Comparison of ENCODE assay signal across 23 cellular contexts in genomic region chr17:6105608-6106007, GRCh38. TPM values are rescaled to one million over a fixed set of nuclear protein-coding genes. Genes with fewer than 3 reads are reported as not detected.
DNase-seq lines count a peak whose midpoint lies in the region; ATAC-seq, FAIRE-seq and TF ChIP-seq lines count a peak whose summit lies in the region.
"Had no signal": no experiment of that assay in that cellular context is flagged by ENCODE, and none has a peak within 500 bp of the region (broad histone marks: within the 10 kb centered on the region; RNA-seq: fewer than 3 reads in every experiment).

No MANE protein-coding gene starts in this region.

- H3K4me1 Mint-ChIP-seq in endodermal cell, result peaks cover 40% of the 10 kb centered on the region
- no peaks in the 10 kb centered on the region for H3K4me1 Mint-ChIP-seq in stimulated activated memory B cell treated with anti-CD40 and anti-IgM and Interleukin-4, amounts not matched to agents 10 μg/mL and 1 μg/mL and 100 μg/mL, for 72 hours
- H3K4me1 Mint-ChIP-seq: CD4-positive, CD25-positive, alpha-beta regulatory T cell had no signal

- peaks cover 10% of the 10 kb centered on the region for H3K4me1 ChIP-seq in endodermal cell (ENCODE audit: control insufficient read depth, insufficient read depth, low read length)
- H3K4me1 ChIP-seq in mucosa of rectum (ENCODE audit: control insufficient read depth in 2 of 2, insufficient read depth in 2 of 2, low read length in 2 of 2), result peaks cover 32 to 70% of the 10 kb centered on the region in 2 donors
- H3K4me1 ChIP-seq in upper lobe of right lung, result no peaks in the 10 kb centered on the region

- peak; percentile 44 for TF ChIP-seq CTCF in endodermal cell (conservative IDR thresholded peaks at IDR 0.05)
- no peak for TF ChIP-seq CTCF in upper lobe of right lung (IDR thresholded peaks at IDR 0.05)

- FAIRE-seq in RCC 7860 (lab: Jason Lieb, UNC), result no peak
- FAIRE-seq: A204.1, G401.6, GM12878 had no signal

- no peak overlapping the region for H3K27ac Mint-ChIP-seq in endodermal cell
- H3K27ac Mint-ChIP-seq in stimulated activated memory B cell treated with anti-CD40 and anti-IgM and Interleukin-4, amounts not matched to agents 10 μg/mL and 1 μg/mL and 100 μg/mL, for 72 hours, result no peak overlapping the region
- H3K27ac Mint-ChIP-seq: CD4-positive, CD25-positive, alpha-beta regulatory T cell had no signal

- H3K27me3 ChIP-seq in endodermal cell (ENCODE audit: control insufficient read depth, insufficient read depth, low read length, poor library complexity, severe bottlenecking) (peaks cover 37% of the 10 kb centered on the region), mucosa of rectum (ENCODE audit: control insufficient read depth in 2 of 2, insufficient read depth in 2 of 2, low read length in 2 of 2) (no peaks in the 10 kb centered on the region), upper lobe of right lung (no peaks in the 10 kb centered on the region)
- H3K27me3 ChIP-seq: BLaER1 had no signal

- H3K36me3 ChIP-seq in endodermal cell (ENCODE audit: control insufficient read depth, insufficient read depth, low read length), result no peaks in the 10 kb centered on the region
- no peaks in the 10 kb centered on the region for H3K36me3 ChIP-seq in mucosa of rectum (ENCODE audit: control insufficient read depth in 2 of 2, insufficient read depth in 2 of 2, low read length in 2 of 2)
- no peaks in the 10 kb centered on the region for H3K36me3 ChIP-seq in upper lobe of right lung
- H3K36me3 ChIP-seq: BLaER1 had no signal

- H3K27me3 Mint-ChIP-seq in endodermal cell (ENCODE audit: insufficient read depth), result peaks cover 93% of the 10 kb centered on the region
- peaks cover 25% of the 10 kb centered on the region for H3K27me3 Mint-ChIP-seq in stimulated activated memory B cell treated with anti-CD40 and anti-IgM and Interleukin-4, amounts not matched to agents 10 μg/mL and 1 μg/mL and 100 μg/mL, for 72 hours
- H3K27me3 Mint-ChIP-seq: CD4-positive, CD25-positive, alpha-beta regulatory T cell had no signal

- DNase-seq in NCI-H526 treated with DMSO at 0.1 percent for 48 hours (lab: John Stamatoyannopoulos, UW) (peak; percentile 41), endodermal cell (peak; percentile 74), upper lobe of right lung (peak; percentile 19), NOMO-1 (lab: John Stamatoyannopoulos, UW; ENCODE audit: unreplicated experiment in 2 of 2) (no peak), RCC 7860 (ENCODE audit: low spot score) (no peak)
- DNase-seq: CD4-positive, CD25-positive, alpha-beta regulatory T cell; DMS53; NCI-H1048; NCI-H1417; NCI-H1694 treated with DMSO at 0.1 percent for 48 hours; NCI-H2081; NCI-H2227 treated with DMSO at 0.1 percent for 48 hours; NCI-H69; SK-N-SH had no signal

- H3K9me3 Mint-ChIP-seq in endodermal cell, result peaks cover 8% of the 10 kb centered on the region
- H3K9me3 Mint-ChIP-seq in stimulated activated memory B cell treated with anti-CD40 and anti-IgM and Interleukin-4, amounts not matched to agents 10 μg/mL and 1 μg/mL and 100 μg/mL, for 72 hours, result peaks cover 4% of the 10 kb centered on the region

- H3K9ac ChIP-seq in endodermal cell (ENCODE audit: extremely low read depth, low read length, poor library complexity, severe bottlenecking) (no peak overlapping the region), mucosa of rectum (ENCODE audit: low read depth in 1 of 2, low read length in 2 of 2) (no peak overlapping the region)
- H3K9ac ChIP-seq: BLaER1, SK-N-SH had no signal

- ATAC-seq in upper lobe of right lung, result no peak
- ATAC-seq in stimulated activated memory B cell treated with anti-CD40 and anti-IgM and Interleukin-4, amounts not matched to agents 10 μg/mL and 1 μg/mL and 100 μg/mL, for 72 hours, result no peak
- ATAC-seq: GM12878, Panc1 had no signal

- H3K36me3 Mint-ChIP-seq in endodermal cell (ENCODE audit: low read depth), result peaks cover 7% of the 10 kb centered on the region
- H3K36me3 Mint-ChIP-seq in stimulated activated memory B cell treated with anti-CD40 and anti-IgM and Interleukin-4, amounts not matched to agents 10 μg/mL and 1 μg/mL and 100 μg/mL, for 72 hours, result no peaks in the 10 kb centered on the region
- H3K36me3 Mint-ChIP-seq: CD4-positive, CD25-positive, alpha-beta regulatory T cell had no signal

- intact Hi-C loops in upper lobe of right lung (cut with DNase I), result no loop called here

- H3K4me3 Mint-ChIP-seq in endodermal cell, result no peak overlapping the region
- no peak overlapping the region for H3K4me3 Mint-ChIP-seq in stimulated activated memory B cell treated with anti-CD40 and anti-IgM and Interleukin-4, amounts not matched to agents 10 μg/mL and 1 μg/mL and 100 μg/mL, for 72 hours
- H3K4me3 Mint-ChIP-seq: CD4-positive, CD25-positive, alpha-beta regulatory T cell had no signal

- H3K9me3 ChIP-seq in endodermal cell (ENCODE audit: control insufficient read depth, low read length), result peaks cover 6% of the 10 kb centered on the region
- no peaks in the 10 kb centered on the region for H3K9me3 ChIP-seq in mucosa of rectum (ENCODE audit: control insufficient read depth in 2 of 2, low read length in 2 of 2)
- H3K9me3 ChIP-seq in upper lobe of right lung, result no peaks in the 10 kb centered on the region
- H3K9me3 ChIP-seq: BLaER1, SK-N-SH had no signal

- no peak overlapping the region for H3K27ac ChIP-seq in endodermal cell (ENCODE audit: low read depth, low read length)
- peak overlapping the region; percentile 64 to 67 for H3K27ac ChIP-seq in mucosa of rectum (ENCODE audit: low read depth in 2 of 2, low read length in 2 of 2)
- H3K27ac ChIP-seq in upper lobe of right lung, result no peak overlapping the region
- H3K27ac ChIP-seq: BLaER1 had no signal

- WGBS in endodermal cell (ENCODE audit: insufficient coverage in 1 of 2, insufficient read length in 1 of 2), 2 experiments, result 69 to 79% methylated on average over 6 to 8 of the region's 8 CpGs

- H3K4me3 ChIP-seq in endodermal cell (ENCODE audit: low read length), result no peak overlapping the region
- H3K4me3 ChIP-seq in mucosa of rectum (ENCODE audit: low read length in 2 of 2), result no peak overlapping the region
- H3K4me3 ChIP-seq in upper lobe of right lung, result no peak overlapping the region
- H3K4me3 ChIP-seq: BLaER1, GM12878 had no signal

RNA-seq across cellular contexts. Expression of gene WSCD1, which starts 35.4 kb away (rescaled TPM):
- 1 to 10 TPM; 6.5 to 7.7 TPM for total RNA-seq in endodermal cell
- 49.2 TPM for polyA plus RNA-seq in endodermal cell (2013, experiment 1 of 2)
- 43.8 TPM for polyA plus RNA-seq in endodermal cell (2013, experiment 2 of 2)
- total RNA-seq in upper lobe of right lung, result 7.7 TPM
- total RNA-seq: CD4-positive, CD25-positive, alpha-beta regulatory T cell; GM12878; HT-29; OCI-LY7 had no signal
- polyA plus RNA-seq: CD4-positive, CD25-positive, alpha-beta regulatory T cell had no signal

Comparison
In these comparisons a context has a peak if more than half of its experiments do, and no peak if none do; other contexts are left out.
1. DNase-seq: peak in NCI-H526 treated with DMSO at 0.1 percent for 48 hours (single experiment), endodermal cell (single experiment) and upper lobe of right lung (single experiment); none in NOMO-1 (0 of 2) and RCC 7860 (single experiment).
2. H3K27ac ChIP-seq: peak in mucosa of rectum (2 of 2); none in endodermal cell (single experiment) and upper lobe of right lung (single experiment).